ENCODE assay signal across 9 cellular contexts in genomic region chr17:28944862-28945741, GRCh38. TPM values are rescaled to one million over a fixed set of nuclear protein-coding genes. Genes with fewer than 3 reads are reported as not detected.
A peak's percentile ranks its signal among the peaks of the same experiment; 100 is the strongest.
DNase-seq lines count a peak whose midpoint lies in the region; ATAC-seq, FAIRE-seq and TF ChIP-seq lines count a peak whose summit lies in the region.
"Had no signal": no experiment of that assay in that cellular context is flagged by ENCODE, and none has a peak within 500 bp of the region (broad histone marks: within the 10 kb centered on the region; RNA-seq: fewer than 3 reads in every experiment).

No MANE protein-coding gene starts in this region.

- no peaks in the 10 kb centered on the region for H3K27me3 Mint-ChIP-seq in naive thymus-derived CD4-positive, alpha-beta T cell

- H3K36me3 Mint-ChIP-seq in naive thymus-derived CD4-positive, alpha-beta T cell: peaks cover 0 to 34% (median 9%) of the 10 kb centered on the region in 5 donors

- in situ Hi-C loops in astrocyte of the cerebellum (cut with HindIII; ENCODE audit: low sequenced_read_pairs): no loop called here

- H3K4me3 Mint-ChIP-seq in naive thymus-derived CD4-positive, alpha-beta T cell: peak overlapping the region in 9 of 10 donors; percentile 27 to 97 (median 63)

- peaks cover 61 to 87% (median 71%) of the 10 kb centered on the region in 7 donors for H3K4me1 Mint-ChIP-seq in naive thymus-derived CD4-positive, alpha-beta T cell

- CTCF ChIA-PET in naive thymus-derived CD4-positive, alpha-beta T cell (lab: Charles Lee): interaction anchor here (0.5 to 1.4 kb wide), 4 partner anchors 11 to 218 kb away, joined by 3 to 5 read pairs (median 4); no protein-coding TSS in a partner anchor

- FAIRE-seq in GM12891 (lab: Jason Lieb, UNC): peak; percentile 69
- FAIRE-seq: G401.6 had no signal

- H3K4me1 ChIP-seq in naive thymus-derived CD4-positive, alpha-beta T cell (ENCODE audit: control insufficient read depth in 2 of 2, insufficient read depth in 2 of 2, low read length in 2 of 2): peaks cover 39 to 45% of the 10 kb centered on the region in 2 donors

- DNase-seq in Ammon's horn (ENCODE audit: low spot score) (peak; percentile 47), GM12891 (ENCODE audit: insufficient read length, low spot score) (no peak), astrocyte of the cerebellum (ENCODE audit: low read depth) (peak; percentile 71), GM10266 (ENCODE audit: extremely low spot score) (no peak)
- DNase-seq in naive thymus-derived CD4-positive, alpha-beta T cell: no peak
- DNase-seq in stimulated activated CD4-positive, alpha-beta T cell treated with anti-CD3 and anti-CD28 coated beads, Interleukin-4, amount 100 ng/mL, for 4 hours: no peak

- intact Hi-C loops in naive thymus-derived CD4-positive, alpha-beta T cell (cut with micrococcal nuclease): no loop called here

- peak overlapping the region in 8 of 9 donors; percentile 20 to 96 (median 72) for H3K27ac Mint-ChIP-seq in naive thymus-derived CD4-positive, alpha-beta T cell

- H3K9me3 Mint-ChIP-seq in naive thymus-derived CD4-positive, alpha-beta T cell: no peaks in the 10 kb centered on the region

- H3K9me3 ChIP-seq in naive thymus-derived CD4-positive, alpha-beta T cell (ENCODE audit: control insufficient read depth in 2 of 3, low read length in 3 of 3): no peaks in the 10 kb centered on the region

- POLR2A ChIA-PET in naive thymus-derived CD4-positive, alpha-beta T cell (lab: Charles Lee): interaction anchor here (1.3 to 12.3 kb wide), 2 partner anchors 17 to 47 kb away, joined by 4 to 183 read pairs; partner anchors contain the start of genes DHRS13 and FLOT2

- no peak overlapping the region for H3K27ac ChIP-seq in naive thymus-derived CD4-positive, alpha-beta T cell (ENCODE audit: low read depth, low read length)

- TF ChIP-seq CTCF in astrocyte of the cerebellum (IDR thresholded peaks at IDR 0.05; ENCODE audit: low read depth, low read length, missing control alignments) (no peak), GM10266 (IDR thresholded peaks at IDR 0.05; ENCODE audit: control insufficient read depth, insufficient read depth, low read depth, missing control alignments) (no peak)

- no peak for ATAC-seq in naive thymus-derived CD4-positive, alpha-beta T cell
- no peak for ATAC-seq in GM19455 (IDR thresholded peaks at IDR 0.05; ENCODE audit: unreplicated experiment)
- no peak for ATAC-seq in HG03135 (IDR thresholded peaks at IDR 0.05; ENCODE audit: unreplicated experiment)

- peaks cover 0 to 22% (median 11%) of the 10 kb centered on the region in 3 experiments for H3K36me3 ChIP-seq in naive thymus-derived CD4-positive, alpha-beta T cell (ENCODE audit: control insufficient read depth in 2 of 3, insufficient read depth in 3 of 3, low read length in 3 of 3)

- H3K4me3 ChIP-seq in astrocyte of the cerebellum (ENCODE audit: low read depth, low read length): no peak overlapping the region
- no peak overlapping the region for H3K4me3 ChIP-seq in naive thymus-derived CD4-positive, alpha-beta T cell (ENCODE audit: low read length)

- TF ChIP-seq POLR2A in GM12891 (IDR thresholded peaks at IDR 0.05; ENCODE audit: low read depth, low read length): no peak

- no peaks in the 10 kb centered on the region for H3K27me3 ChIP-seq in naive thymus-derived CD4-positive, alpha-beta T cell (ENCODE audit: control insufficient read depth in 2 of 2, insufficient read depth in 2 of 2, low read length in 2 of 2)

TF ChIP-seq in GM12891, 5 proteins besides CTCF, POLR2A, EP300 and RAD21:
- no peak for TF ChIP-seq POLR2AphosphoS5 (IDR thresholded peaks at IDR 0.05; ENCODE audit: low read depth, low read length)
- no peak for TF ChIP-seq SPI1 (IDR thresholded peaks at IDR 0.05; ENCODE audit: low read depth, low read length)
- TF ChIP-seq POU2F2 (IDR thresholded peaks at IDR 0.05; ENCODE audit: low read depth, low read length): peak; percentile 54; the same call in 1 of the 2 replicates
- no peak for TF ChIP-seq TAF1 (IDR thresholded peaks at IDR 0.05; ENCODE audit: low read depth, low read length)

RNA-seq across cellular contexts. Expression of gene PHF12, which starts 6.2 kb away (rescaled TPM):
- 20.6 TPM for polyA plus RNA-seq in GM12891 (2012; ENCODE audit: low read depth, missing spikeins)
- 100 to 1,000 TPM in 4 of 5 experiments, 10 to 100 TPM in 1; 89.3 to 162 (median 134) TPM for total RNA-seq in naive thymus-derived CD4-positive, alpha-beta T cell
- 10 to 100 TPM in 1 of 2 donors, 1 to 10 TPM in 1; 6.2 to 21.8 TPM for polyA plus RNA-seq in naive thymus-derived CD4-positive, alpha-beta T cell

RNA-seq across cellular contexts. Expression of gene DHRS13, which starts 42.2 kb away (rescaled TPM):
- 3.8 TPM for polyA plus RNA-seq in GM12891 (2012; ENCODE audit: low read depth, missing spikeins)
- 10 to 100 TPM; 20.0 to 51.3 (median 30.4) TPM for total RNA-seq in naive thymus-derived CD4-positive, alpha-beta T cell
- 10 to 100 TPM; 15.3 to 29.9 TPM for polyA plus RNA-seq in naive thymus-derived CD4-positive, alpha-beta T cell

RNA-seq across cellular contexts. Expression of gene FLOT2, which starts 47.6 kb away (rescaled TPM):
- 22.0 TPM for polyA plus RNA-seq in GM12891 (2012; ENCODE audit: low read depth, missing spikeins)
- total RNA-seq in naive thymus-derived CD4-positive, alpha-beta T cell: 100 to 1,000 TPM; 134 to 252 (median 191) TPM
- polyA plus RNA-seq in naive thymus-derived CD4-positive, alpha-beta T cell: 100 to 1,000 TPM; 228 to 309 TPM

Comparison
In these comparisons a context has a peak if more than half of its experiments do, and no peak if none do; other contexts are left out.
1. DNase-seq: peak in Ammon's horn (single experiment) and astrocyte of the cerebellum (single experiment); none in GM12891 (single experiment), naive thymus-derived CD4-positive, alpha-beta T cell (0 of 9), GM10266 (single experiment) and stimulated activated CD4-positive, alpha-beta T cell treated with anti-CD3 and anti-CD28 coated beads, Interleukin-4, amount 100 ng/mL, for 4 hours (0 of 2).